8 cellular contexts compared by ENCODE assay signal in the genomic region with DNA sequence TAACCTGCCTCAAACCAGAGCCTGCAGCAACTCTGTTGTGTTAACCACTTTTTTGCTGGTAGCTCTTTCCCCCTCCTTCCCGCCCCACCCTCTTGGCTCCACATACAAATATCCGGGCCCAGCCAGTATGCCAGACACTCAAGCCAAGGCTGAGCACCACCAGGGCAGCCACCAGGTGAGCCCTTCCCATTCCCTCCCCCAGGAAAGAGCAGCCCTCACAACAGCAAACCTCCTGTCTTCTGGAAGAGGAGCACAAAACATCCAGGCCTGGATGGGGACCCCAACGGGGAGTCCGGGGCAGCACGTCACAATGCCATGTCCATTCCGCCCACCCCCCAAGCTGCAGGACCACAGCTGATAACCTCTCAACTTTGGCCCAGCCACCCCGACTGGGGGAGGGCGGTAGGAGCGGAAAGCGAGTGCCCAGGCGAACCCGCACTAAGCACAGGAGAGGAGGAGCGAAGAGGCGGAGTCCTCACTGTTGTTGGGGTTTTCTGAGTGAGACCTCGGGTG. TPM values are rescaled to one million over a fixed set of nuclear protein-coding genes. Genes with fewer than 3 reads are reported as not detected.
DNase-seq lines count a peak whose midpoint lies in the region; ATAC-seq, FAIRE-seq and TF ChIP-seq lines count a peak whose summit lies in the region.

No MANE protein-coding gene starts in this region.

- H3K9me3 ChIP-seq in astrocyte (ENCODE audit: insufficient read depth, low read depth, low read length) (no peaks in the 10 kb centered on the region), iPS-18a (ENCODE audit: control insufficient read depth, low read depth, low read length) (no peaks in the 10 kb centered on the region)

- H3K4me1 Mint-ChIP-seq in astrocyte (ENCODE audit: low read depth, unreplicated experiment): peaks cover 30% of the 10 kb centered on the region

- peak overlapping the region; percentile 87 for H3K9ac ChIP-seq in astrocyte (ENCODE audit: low read length)
- H3K9ac ChIP-seq in iPS-18a (ENCODE audit: low read length): peak overlapping the region; percentile 80

- H2AFZ ChIP-seq in astrocyte (ENCODE audit: low read depth, low read length): no peak overlapping the region

- H3K79me2 ChIP-seq in astrocyte (ENCODE audit: insufficient read depth, low read length): peaks cover 43% of the 10 kb centered on the region

- no peak for FAIRE-seq in astrocyte (lab: Jason Lieb, UNC)

- H3K27ac ChIP-seq in astrocyte (ENCODE audit: low read depth, low read length) (peak overlapping the region; percentile 98), iPS-18a (ENCODE audit: low read length) (peak overlapping the region; percentile 16)

- DNase-seq in GM03348 (ENCODE audit: low spot score) (peak; percentile 64), T follicular helper cell (ENCODE audit: low read depth) (peak; percentile 50), astrocyte (ENCODE audit: low read depth) (no peak), kidney glomerular epithelial cell (lab: John Stamatoyannopoulos, UW) (no peak)
- DNase-seq in stimulated activated CD4-positive, alpha-beta T cell treated with anti-CD3 and anti-CD28 coated beads, Interleukin-12 subunit alpha, Interleukin-12 subunit beta, amount 100 ng/mL, for 4 hours: peak; percentile 49

- H3K36me3 ChIP-seq in astrocyte (ENCODE audit: insufficient read depth, low read length): peaks cover 11% of the 10 kb centered on the region
- peaks cover 22% of the 10 kb centered on the region for H3K36me3 ChIP-seq in iPS-18a (ENCODE audit: control insufficient read depth, low read depth, low read length)

- H3K27ac Mint-ChIP-seq in astrocyte (ENCODE audit: unreplicated experiment): peak overlapping the region; percentile 86

- H3K4me2 ChIP-seq in astrocyte (ENCODE audit: low read length): peak overlapping the region; percentile 100

- peak overlapping the region; percentile 81 for H3K4me3 ChIP-seq in astrocyte (ENCODE audit: insufficient read depth, low read depth, low read length)
- H3K4me3 ChIP-seq in iPS-18a (ENCODE audit: low read length): peak overlapping the region; percentile 93

- peaks cover 10% of the 10 kb centered on the region for H3K36me3 Mint-ChIP-seq in astrocyte (ENCODE audit: low read depth, unreplicated experiment)

- peak overlapping the region; percentile 89 for H3K4me3 Mint-ChIP-seq in astrocyte (ENCODE audit: unreplicated experiment)

- peaks cover 52% of the 10 kb centered on the region for H4K20me1 ChIP-seq in astrocyte (ENCODE audit: insufficient read depth, low read length)

- no peaks in the 10 kb centered on the region for H3K9me3 Mint-ChIP-seq in astrocyte (ENCODE audit: unreplicated experiment)

- H3K27me3 ChIP-seq in astrocyte (ENCODE audit: insufficient read depth, low read length) (no peaks in the 10 kb centered on the region), iPS-18a (ENCODE audit: control insufficient read depth, insufficient read depth, low read length) (no peaks in the 10 kb centered on the region)

- ATAC-seq in HG03045 (IDR thresholded peaks at IDR 0.05; ENCODE audit: unreplicated experiment) (peak; percentile 22), HG02610 (IDR thresholded peaks at IDR 0.05; ENCODE audit: unreplicated experiment) (no peak)

- H3K4me1 ChIP-seq in astrocyte (ENCODE audit: insufficient read depth, low read length): peaks cover 51% of the 10 kb centered on the region
- H3K4me1 ChIP-seq in iPS-18a (ENCODE audit: control insufficient read depth, low read depth, low read length): peaks cover 10% of the 10 kb centered on the region

- TF ChIP-seq CTCF in astrocyte (IDR thresholded peaks at IDR 0.05; ENCODE audit: insufficient read depth, low read depth, low read length): no peak

- no peaks in the 10 kb centered on the region for H3K27me3 Mint-ChIP-seq in astrocyte (ENCODE audit: low read depth, unreplicated experiment)

RNA-seq across cellular contexts. Expression of gene ORMDL3, which starts 0.8 kb away (rescaled TPM):
- 65.3 and 70.2 TPM in 2 replicates for total RNA-seq in astrocyte

RNA-seq across cellular contexts. Expression of gene LRRC3C, which starts 0.9 kb away (rescaled TPM):
- not detected in 2 replicates for total RNA-seq in astrocyte

RNA-seq across cellular contexts. Expression of gene GSDMB, which starts 8.2 kb away (rescaled TPM):
- 12.1 and 12.4 TPM in 2 replicates for total RNA-seq in astrocyte

RNA-seq across cellular contexts. Expression of gene GSDMA, which starts 36.2 kb away (rescaled TPM):
- not detected in 2 replicates for total RNA-seq in astrocyte

RNA-seq across cellular contexts. Expression of gene PSMD3, which starts 54.0 kb away (rescaled TPM):
- total RNA-seq in astrocyte: 129 and 134 TPM in 2 replicates

Comparison
In these comparisons a context has a peak if more than half of its experiments do, and no peak if none do; other contexts are left out.
1. DNase-seq: peak in GM03348 (single experiment), T follicular helper cell (single experiment) and stimulated activated CD4-positive, alpha-beta T cell treated with anti-CD3 and anti-CD28 coated beads, Interleukin-12 subunit alpha, Interleukin-12 subunit beta, amount 100 ng/mL, for 4 hours (single experiment); none in astrocyte (single experiment) and kidney glomerular epithelial cell (single experiment).